In genomic region chr4:85724801-85725548, GRCh38 we compare ENCODE assay signal across 9 cellular contexts.
DNase-seq lines count a peak whose midpoint lies in the region; ATAC-seq, FAIRE-seq and TF ChIP-seq lines count a peak whose summit lies in the region.
"Had no signal": no experiment of that assay in that cellular context is flagged by ENCODE, and none has a peak within 500 bp of the region (broad histone marks: within the 10 kb centered on the region; RNA-seq: fewer than 3 reads in every experiment).

No MANE protein-coding gene starts in this region.

- H3K36me3 Mint-ChIP-seq in brain: no peaks in the 10 kb centered on the region
- H3K36me3 Mint-ChIP-seq in activated naive CD4-positive, alpha-beta T cell treated with anti-CD3 and anti-CD28 coated beads for 36 hours (ENCODE audit: low read depth): no peaks in the 10 kb centered on the region

- H3K27me3 ChIP-seq in pancreas: no peaks in the 10 kb centered on the region

- H3K9me3 Mint-ChIP-seq in brain: no peaks in the 10 kb centered on the region
- no peaks in the 10 kb centered on the region for H3K9me3 Mint-ChIP-seq in activated naive CD4-positive, alpha-beta T cell treated with anti-CD3 and anti-CD28 coated beads for 36 hours

- WGBS in pancreas, 2 donors: 78 to 89% methylated on average over 3 of the region's 3 CpGs

- H3K27ac ChIP-seq in pancreas: peak overlapping the region; percentile 9 to 84 (median 61)

- H3K4me1 ChIP-seq in pancreas: peaks cover 11 to 32% (median 21%) of the 10 kb centered on the region in 3 donors

- CTCF ChIA-PET in activated naive CD4-positive, alpha-beta T cell treated with anti-CD3 and anti-CD28 coated beads for 36 hours (lab: Charles Lee): no interaction called here

- TF ChIP-seq CTCF in brain (conservative IDR thresholded peaks at IDR 0.05): no peak
- no peak for TF ChIP-seq CTCF in pancreas (IDR thresholded peaks at IDR 0.05)

- H3K4me1 Mint-ChIP-seq in brain: peaks cover 56% of the 10 kb centered on the region
- H3K4me1 Mint-ChIP-seq in activated naive CD4-positive, alpha-beta T cell treated with anti-CD3 and anti-CD28 coated beads for 36 hours (ENCODE audit: low read depth): no peaks in the 10 kb centered on the region

- H3K4me3 Mint-ChIP-seq in brain: no peak overlapping the region
- H3K4me3 Mint-ChIP-seq in activated naive CD4-positive, alpha-beta T cell treated with anti-CD3 and anti-CD28 coated beads for 36 hours: no peak overlapping the region

- no peak for FAIRE-seq in pancreas (lab: Jason Lieb, UNC)

- ATAC-seq in GM18907 (IDR thresholded peaks at IDR 0.05; ENCODE audit: unreplicated experiment) (peak; percentile 58), HG02943 (IDR thresholded peaks at IDR 0.05; ENCODE audit: low read depth, unreplicated experiment) (peak; percentile 65), pancreas (peak in 2 of 4 donors; percentile 25 to 26)

- H3K9me3 ChIP-seq in pancreas: no peaks in the 10 kb centered on the region

- H3K27me3 Mint-ChIP-seq in brain: no peaks in the 10 kb centered on the region
- no peaks in the 10 kb centered on the region for H3K27me3 Mint-ChIP-seq in activated naive CD4-positive, alpha-beta T cell treated with anti-CD3 and anti-CD28 coated beads for 36 hours (ENCODE audit: low read depth)

- no peak overlapping the region for H3K4me3 ChIP-seq in pancreas

- no peaks in the 10 kb centered on the region for H3K36me3 ChIP-seq in pancreas

- DNase-seq in pancreas (no peak), islet precursor cell (no peak), NCI-H510A treated with DMSO at 0.1 percent for 48 hours (lab: John Stamatoyannopoulos, UW) (no peak), SIG-M5 (lab: John Stamatoyannopoulos, UW) (no peak)
- no peak for DNase-seq in activated naive CD4-positive, alpha-beta T cell treated with anti-CD3 and anti-CD28 coated beads for 36 hours
- DNase-seq: NCI-H1092 had no signal

- intact Hi-C loops in pancreas (cut with DNase I): no loop called here
- intact Hi-C loops in activated naive CD4-positive, alpha-beta T cell treated with anti-CD3 and anti-CD28 coated beads for 36 hours (cut with micrococcal nuclease): no loop called here

- peak overlapping the region in 3 of 5 experiments; percentile 62 to 82 (median 81) for H3K27ac Mint-ChIP-seq in brain
- H3K27ac Mint-ChIP-seq in activated naive CD4-positive, alpha-beta T cell treated with anti-CD3 and anti-CD28 coated beads for 36 hours: no peak overlapping the region
